1 cellular context compared by ENCODE assay signal in genomic region chr11:765025-765801, GRCh38.
TF ChIP-seq lines count a peak whose summit lies in the region.

No MANE protein-coding gene starts in this region.

TF ChIP-seq in K562, 482 proteins besides CTCF, POLR2A, EP300 and RAD21 (continued from another document and continues in another):
- TF ChIP-seq AFF4 (CRISPR knock-in tag; IDR thresholded peaks at IDR 0.05) (no peak; the same call in 1 of the 2 replicates), SFPQ (IDR thresholded peaks at IDR 0.05; ENCODE audit: low read depth, low read length) (no peak), NR2C1 (IDR thresholded peaks at IDR 0.05) (no peak), NR2C1 (tag; IDR thresholded peaks at IDR 0.05) (no peak), ZFP30 (CRISPR knock-in tag; IDR thresholded peaks at IDR 0.05; ENCODE audit: borderline replicate concordance) (no peak), RBM15 (IDR thresholded peaks at IDR 0.05; ENCODE audit: insufficient read depth, low read length) (no peak), SUPT5H (IDR thresholded peaks at IDR 0.05) (peak; percentile 87), ZNF518B (CRISPR knock-in tag; IDR thresholded peaks at IDR 0.05) (no peak), CTCFL (IDR thresholded peaks at IDR 0.05; ENCODE audit: borderline replicate concordance, insufficient read depth, low read depth, low read length, poor library complexity, severe bottlenecking) (peak; percentile 42), ZBTB40 (IDR thresholded peaks at IDR 0.05) (no peak), ZBTB40 (CRISPR knock-in tag; IDR thresholded peaks at IDR 0.05) (no peak), ZNF740 (CRISPR knock-in tag; IDR thresholded peaks at IDR 0.05) (peak; percentile 52; the same call in 1 of the 2 replicates), ZNF740 (tag; IDR thresholded peaks at IDR 0.05) (no peak), TGIF2 (CRISPR knock-in tag; IDR thresholded peaks at IDR 0.05) (no peak), ZNF395 (CRISPR knock-in tag; IDR thresholded peaks at IDR 0.05) (no peak), ZNF586 (CRISPR knock-in tag; conservative IDR thresholded peaks at IDR 0.05) (peak; percentile 28; the same call in 1 of the 2 replicates), CREB3L1 (IDR thresholded peaks at IDR 0.05; ENCODE audit: borderline replicate concordance, low read depth) (no peak), FOXA3 (CRISPR knock-in tag; conservative IDR thresholded peaks at IDR 0.05 in 1 of 2, IDR thresholded peaks at IDR 0.05 in 1 of 2) (no peak), ZBTB1 (CRISPR knock-in tag; IDR thresholded peaks at IDR 0.05; ENCODE audit: borderline replicate concordance, low read depth) (no peak), ADNP (tag; IDR thresholded peaks at IDR 0.05) (no peak), ZNF324 (CRISPR knock-in tag; IDR thresholded peaks at IDR 0.05) (peak; percentile 27; the same call in 1 of the 2 replicates), FOXM1 (IDR thresholded peaks at IDR 0.05; ENCODE audit: low read depth) (no peak), FOXM1 (CRISPR knock-in tag; IDR thresholded peaks at IDR 0.05; ENCODE audit: low read depth) (no peak), NFIC (IDR thresholded peaks at IDR 0.05) (0 out of 2 replicates have a peak, but pooled peaks have one; percentile 7), MEF2D (tag; conservative IDR thresholded peaks at IDR 0.05; ENCODE audit: low read depth) (no peak), ZNF778 (CRISPR knock-in tag; IDR thresholded peaks at IDR 0.05) (no peak)
- TF ChIP-seq, protein P1, sequence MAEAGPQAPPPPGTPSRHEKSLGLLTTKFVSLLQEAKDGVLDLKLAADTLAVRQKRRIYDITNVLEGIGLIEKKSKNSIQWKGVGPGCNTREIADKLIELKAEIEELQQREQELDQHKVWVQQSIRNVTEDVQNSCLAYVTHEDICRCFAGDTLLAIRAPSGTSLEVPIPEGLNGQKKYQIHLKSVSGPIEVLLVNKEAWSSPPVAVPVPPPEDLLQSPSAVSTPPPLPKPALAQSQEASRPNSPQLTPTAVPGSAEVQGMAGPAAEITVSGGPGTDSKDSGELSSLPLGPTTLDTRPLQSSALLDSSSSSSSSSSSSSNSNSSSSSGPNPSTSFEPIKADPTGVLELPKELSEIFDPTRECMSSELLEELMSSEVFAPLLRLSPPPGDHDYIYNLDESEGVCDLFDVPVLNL (CRISPR knock-in tag; IDR thresholded peaks at IDR 0.05; ENCODE audit: low read depth) = no peak
